Comparison of ENCODE assay signal across 9 cellular contexts in the genomic region with DNA sequence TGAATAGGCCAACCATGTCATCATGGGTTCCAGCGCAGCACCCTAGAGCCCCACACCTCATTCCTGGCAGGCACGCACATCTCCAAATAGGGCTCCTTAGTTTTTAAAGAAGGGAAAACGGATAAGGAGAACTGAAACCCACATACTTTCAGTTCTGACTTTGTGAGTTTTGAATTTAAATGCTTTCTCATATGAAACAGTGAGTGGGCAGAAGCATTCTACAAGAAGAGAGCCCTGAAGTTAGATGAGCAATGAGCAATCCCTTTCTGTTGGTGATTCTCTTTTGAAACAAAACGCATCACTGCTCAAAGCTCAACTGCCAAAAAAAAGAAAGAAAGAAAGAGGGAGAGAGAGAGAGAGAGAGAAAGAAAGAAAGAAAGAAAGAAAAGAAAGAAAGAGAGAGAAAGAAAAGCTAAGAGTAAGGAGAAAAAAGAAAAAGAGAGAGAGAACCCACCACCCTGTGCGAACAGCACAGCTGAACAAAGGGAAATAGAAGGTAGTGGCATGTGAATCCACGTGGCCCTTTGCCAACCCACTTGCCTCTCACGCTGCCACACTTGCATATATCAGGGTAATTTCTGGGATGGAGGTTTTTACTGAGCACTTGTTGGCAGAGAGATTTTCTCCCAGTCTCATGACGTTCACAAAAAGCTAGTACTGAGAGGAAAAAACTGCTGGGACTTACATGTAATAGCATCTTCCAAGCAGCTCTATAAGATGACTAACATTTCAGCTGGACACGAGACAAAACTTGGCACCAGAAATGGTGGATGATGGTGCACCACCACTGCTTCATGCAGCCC. TPM values are rescaled to one million over a fixed set of nuclear protein-coding genes. Genes with fewer than 3 reads are reported as not detected.
DNase-seq lines count a peak whose midpoint lies in the region; ATAC-seq and TF ChIP-seq lines count a peak whose summit lies in the region.
"Had no signal": no experiment of that assay in that cellular context is flagged by ENCODE, and none has a peak within 500 bp of the region (broad histone marks: within the 10 kb centered on the region; RNA-seq: fewer than 3 reads in every experiment).

No MANE protein-coding gene starts in this region.

- peak overlapping the region; percentile 72 for H3K4me3 Mint-ChIP-seq in activated CD4-positive, alpha-beta T cell treated with anti-CD3 and anti-CD28 coated beads for 36 hours
- H3K4me3 Mint-ChIP-seq in T-helper 17 cell (peak overlapping the region; percentile 82), GM23338 (no peak overlapping the region)
- peak overlapping the region; percentile 61 to 88 (median 72) for H3K4me3 Mint-ChIP-seq in naive thymus-derived CD4-positive, alpha-beta T cell

- intact Hi-C loops in activated CD4-positive, alpha-beta T cell treated with anti-CD3 and anti-CD28 coated beads for 36 hours (cut with DNase I, micrococcal nuclease), result loop anchor here (1.0 to 2.0 kb wide), 2 partner anchors 45 to 81 kb away; no protein-coding TSS in a partner anchor
- intact Hi-C loops in naive thymus-derived CD4-positive, alpha-beta T cell (cut with micrococcal nuclease), result loop anchor here (1.0 to 2.0 kb wide), 2 partner anchors 7 to 21 kb away; no protein-coding TSS in a partner anchor

- no peaks in the 10 kb centered on the region for H3F3A ChIP-seq in GM23338 (replicated peaks; ENCODE audit: low read depth)

- no peaks in the 10 kb centered on the region for H3K9me3 Mint-ChIP-seq in activated CD4-positive, alpha-beta T cell treated with anti-CD3 and anti-CD28 coated beads for 36 hours (ENCODE audit: low read depth)
- no peaks in the 10 kb centered on the region for H3K9me3 Mint-ChIP-seq in naive thymus-derived CD4-positive, alpha-beta T cell
- no peaks in the 10 kb centered on the region for H3K9me3 Mint-ChIP-seq in GM23338

- peaks cover 69% of the 10 kb centered on the region for H3K4me1 Mint-ChIP-seq in activated CD4-positive, alpha-beta T cell treated with anti-CD3 and anti-CD28 coated beads for 36 hours
- H3K4me1 Mint-ChIP-seq in T-helper 17 cell (peaks cover 37% of the 10 kb centered on the region), GM23338 (peaks cover 10% of the 10 kb centered on the region)
- peaks cover 33 to 83% (median 55%) of the 10 kb centered on the region in 7 donors for H3K4me1 Mint-ChIP-seq in naive thymus-derived CD4-positive, alpha-beta T cell

- H4K20me1 ChIP-seq in GM23338 (replicated peaks; ENCODE audit: insufficient read depth), result no peaks in the 10 kb centered on the region

- no peak overlapping the region for H3K4me2 ChIP-seq in GM23338

- H3K27me3 Mint-ChIP-seq in activated CD4-positive, alpha-beta T cell treated with anti-CD3 and anti-CD28 coated beads for 36 hours, result no peaks in the 10 kb centered on the region
- H3K27me3 Mint-ChIP-seq in T-helper 17 cell (no peaks in the 10 kb centered on the region), GM23338 (ENCODE audit: insufficient read depth, low read depth, poor library complexity) (no peaks in the 10 kb centered on the region)
- no peaks in the 10 kb centered on the region for H3K27me3 Mint-ChIP-seq in naive thymus-derived CD4-positive, alpha-beta T cell

- ATAC-seq in activated CD4-positive, alpha-beta T cell treated with anti-CD3 and anti-CD28 coated beads for 36 hours, result peak; percentile 62
- ATAC-seq in HG02973 (IDR thresholded peaks at IDR 0.05; ENCODE audit: unreplicated experiment), result peak; percentile 47
- peak; percentile 63 for ATAC-seq in T-helper 17 cell
- peak; percentile 61 for ATAC-seq in naive thymus-derived CD4-positive, alpha-beta T cell
- ATAC-seq in GM23338, result no peak

- H3K4me1 ChIP-seq in naive thymus-derived CD4-positive, alpha-beta T cell (ENCODE audit: control insufficient read depth in 2 of 2, insufficient read depth in 2 of 2, low read length in 2 of 2), result peaks cover 37 to 61% of the 10 kb centered on the region in 2 donors
- peaks cover 4% of the 10 kb centered on the region; the same call in 1 of the 2 replicates for H3K4me1 ChIP-seq in GM23338 (ENCODE audit: insufficient read depth)

- H3K36me3 ChIP-seq in naive thymus-derived CD4-positive, alpha-beta T cell (ENCODE audit: control insufficient read depth in 2 of 3, insufficient read depth in 3 of 3, low read length in 3 of 3), result no peaks in the 10 kb centered on the region
- H3K36me3 ChIP-seq in GM23338 (ENCODE audit: insufficient read depth), result no peaks in the 10 kb centered on the region; the same call in 1 of the 2 replicates

- H3K36me3 Mint-ChIP-seq in activated CD4-positive, alpha-beta T cell treated with anti-CD3 and anti-CD28 coated beads for 36 hours (ENCODE audit: low read depth), result no peaks in the 10 kb centered on the region
- no peaks in the 10 kb centered on the region for H3K36me3 Mint-ChIP-seq in T-helper 17 cell (ENCODE audit: low read depth)
- peaks cover 0 to 4% (median 0%) of the 10 kb centered on the region in 5 donors for H3K36me3 Mint-ChIP-seq in naive thymus-derived CD4-positive, alpha-beta T cell
- H3K36me3 Mint-ChIP-seq in GM23338 (ENCODE audit: low read depth), result no peaks in the 10 kb centered on the region

- peak overlapping the region; percentile 58 for H3K27ac ChIP-seq in naive thymus-derived CD4-positive, alpha-beta T cell (ENCODE audit: low read depth, low read length)
- no peak overlapping the region for H3K27ac ChIP-seq in GM23338 (ENCODE audit: low read depth)

- H3K4me3 ChIP-seq in naive thymus-derived CD4-positive, alpha-beta T cell (ENCODE audit: low read length), result no peak overlapping the region
- no peak overlapping the region for H3K4me3 ChIP-seq in GM23338

- no peaks in the 10 kb centered on the region for H3K79me2 ChIP-seq in GM23338 (replicated peaks; ENCODE audit: insufficient read depth)

- POLR2A ChIA-PET in activated CD4-positive, alpha-beta T cell treated with anti-CD3 and anti-CD28 coated beads for 36 hours (lab: Charles Lee), result interaction anchor here (0.6 to 1.0 kb wide), 5 partner anchors 27 to 191 kb away, joined by 3 to 7 read pairs (median 3); no protein-coding TSS in a partner anchor
- POLR2A ChIA-PET in naive thymus-derived CD4-positive, alpha-beta T cell (lab: Charles Lee), result interaction anchor here (0.7 to 29.2 kb wide), 17 partner anchors 8 to 82 kb away, joined by 3 to 873 read pairs (median 5); a partner anchor contains a TSS

- H3K9me3 ChIP-seq in T-helper 17 cell (ENCODE audit: control insufficient read depth, low read length, poor library complexity, severe bottlenecking), result no peaks in the 10 kb centered on the region
- no peaks in the 10 kb centered on the region for H3K9me3 ChIP-seq in naive thymus-derived CD4-positive, alpha-beta T cell (ENCODE audit: control insufficient read depth in 2 of 3, low read length in 3 of 3)

- no peak for TF ChIP-seq CTCF in GM23338 (conservative IDR thresholded peaks at IDR 0.05; ENCODE audit: low read depth in 2 of 2)

- CTCF ChIA-PET in activated CD4-positive, alpha-beta T cell treated with anti-CD3 and anti-CD28 coated beads for 36 hours (lab: Charles Lee), result interaction anchor here (1.1 kb wide), 1 partner anchor 46 kb away, joined by 4 read pairs; no protein-coding TSS in a partner anchor
- CTCF ChIA-PET in naive thymus-derived CD4-positive, alpha-beta T cell (lab: Charles Lee), result interaction anchor here (0.6 kb wide), 1 partner anchor 27 kb away, joined by 4 read pairs; no protein-coding TSS in a partner anchor

- no peak overlapping the region for H2AFZ ChIP-seq in GM23338

- H3K27me3 ChIP-seq in naive thymus-derived CD4-positive, alpha-beta T cell (ENCODE audit: control insufficient read depth in 2 of 2, insufficient read depth in 2 of 2, low read length in 2 of 2), result no peaks in the 10 kb centered on the region
- no peaks in the 10 kb centered on the region for H3K27me3 ChIP-seq in GM23338 (ENCODE audit: insufficient read depth)

- peak; percentile 44 for DNase-seq in activated CD4-positive, alpha-beta T cell treated with anti-CD3 and anti-CD28 coated beads for 36 hours
- no peak for DNase-seq in activated CD4-positive, alpha-beta T cell treated with anti-CD3 and anti-CD28 coated beads, Interleukin-2, amount 50 U/mL, for 4 hours
- no peak for DNase-seq in T-helper 17 cell
- DNase-seq in naive thymus-derived CD4-positive, alpha-beta T cell, result peak in 4 of 9 donors; percentile 17 to 39 (median 30)
- DNase-seq in GM23338 (ENCODE audit: low spot score), result no peak
- DNase-seq in cerebellar cortex (ENCODE audit: low spot score), result no peak
- no peak for DNase-seq in NCI-H1694 (lab: John Stamatoyannopoulos, UW)

- H3K9me2 ChIP-seq in GM23338 (ENCODE audit: insufficient read depth), result no peaks in the 10 kb centered on the region

- peak overlapping the region; percentile 100 for H3K27ac Mint-ChIP-seq in activated CD4-positive, alpha-beta T cell treated with anti-CD3 and anti-CD28 coated beads for 36 hours
- H3K27ac Mint-ChIP-seq in T-helper 17 cell (peak overlapping the region; percentile 94), GM23338 (no peak overlapping the region)
- peak overlapping the region; percentile 86 to 100 (median 95) for H3K27ac Mint-ChIP-seq in naive thymus-derived CD4-positive, alpha-beta T cell

RNA-seq across cellular contexts. Expression of a gene that starts 31.0 kb away (rescaled TPM):
- 1,000 to 10,000 TPM; 3,666 to 4,468 TPM for total RNA-seq in activated CD4-positive, alpha-beta T cell treated with anti-CD3 and anti-CD28 coated beads for 36 hours
- total RNA-seq in T-helper 17 cell, result 1,000 to 10,000 TPM; 5,781 to 7,183 TPM
- total RNA-seq in naive thymus-derived CD4-positive, alpha-beta T cell, result over 10,000 TPM in 1 of 5 experiments, 1,000 to 10,000 TPM in 4; 3,911 to 13,454 (median 4,935) TPM
- polyA plus RNA-seq in naive thymus-derived CD4-positive, alpha-beta T cell, result over 10,000 TPM; 26,512 to 30,787 TPM
- total RNA-seq in GM23338 (2014; rRNA removed; shearing (Covaris generic)), result 999 and 1,367 TPM in 2 replicates
- polyA plus RNA-seq in GM23338 (2016; fragmentation: Nextera tagmentation; extraction: Ambion mirVana), result 6,191 and 6,226 TPM in 2 replicates

RNA-seq across cellular contexts. Expression of a gene that starts 38.5 kb away (rescaled TPM):
- total RNA-seq in activated CD4-positive, alpha-beta T cell treated with anti-CD3 and anti-CD28 coated beads for 36 hours, result not detected
- total RNA-seq in T-helper 17 cell, result not detected
- total RNA-seq in naive thymus-derived CD4-positive, alpha-beta T cell, result under 1 TPM in 2 of 5 experiments, not detected in 3; 0.16 to 0.19 TPM
- polyA plus RNA-seq in naive thymus-derived CD4-positive, alpha-beta T cell, result not detected
- not detected in 2 replicates for total RNA-seq in GM23338 (2014; rRNA removed; shearing (Covaris generic))
- polyA plus RNA-seq in GM23338 (2016; fragmentation: Nextera tagmentation; extraction: Ambion mirVana), result 0.08 and 0.19 TPM in 2 replicates
- total RNA-seq: kidney epithelial cell had no signal
